9 cellular contexts compared by ENCODE assay signal in the genomic region with DNA sequence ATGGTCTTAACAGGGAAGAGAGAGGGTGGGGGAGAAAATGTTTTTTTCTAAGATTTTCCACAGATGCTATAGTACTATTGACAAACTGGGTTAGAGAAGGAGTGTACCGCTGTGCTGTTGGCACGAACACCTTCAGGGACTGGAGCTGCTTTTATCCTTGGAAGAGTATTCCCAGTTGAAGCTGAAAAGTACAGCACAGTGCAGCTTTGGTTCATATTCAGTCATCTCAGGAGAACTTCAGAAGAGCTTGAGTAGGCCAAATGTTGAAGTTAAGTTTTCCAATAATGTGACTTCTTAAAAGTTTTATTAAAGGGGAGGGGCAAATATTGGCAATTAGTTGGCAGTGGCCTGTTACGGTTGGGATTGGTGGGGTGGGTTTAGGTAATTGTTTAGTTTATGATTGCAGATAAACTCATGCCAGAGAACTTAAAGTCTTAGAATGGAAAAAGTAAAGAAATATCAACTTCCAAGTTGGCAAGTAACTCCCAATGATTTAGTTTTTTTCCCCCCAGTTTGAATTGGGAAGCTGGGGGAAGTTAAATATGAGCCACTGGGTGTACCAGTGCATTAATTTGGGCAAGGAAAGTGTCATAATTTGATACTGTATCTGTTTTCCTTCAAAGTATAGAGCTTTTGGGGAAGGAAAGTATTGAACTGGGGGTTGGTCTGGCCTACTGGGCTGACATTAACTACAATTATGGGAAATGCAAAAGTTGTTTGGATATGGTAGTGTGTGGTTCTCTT. TPM values are rescaled to one million over a fixed set of nuclear protein-coding genes. Genes with fewer than 3 reads are reported as not detected.
DNase-seq lines count a peak whose midpoint lies in the region; ATAC-seq and TF ChIP-seq lines count a peak whose summit lies in the region.
"Had no signal": no experiment of that assay in that cellular context is flagged by ENCODE, and none has a peak within 500 bp of the region (broad histone marks: within the 10 kb centered on the region; RNA-seq: fewer than 3 reads in every experiment).

No MANE protein-coding gene starts in this region.

- H3K4me3 ChIP-seq in AG04450 (ENCODE audit: low read depth, low read length) (peak overlapping the region; percentile 97), lower leg skin (ENCODE audit: low read depth, poor library complexity, severe bottlenecking) (peak overlapping the region; percentile 90)

- no peak for TF ChIP-seq POLR2A in lower leg skin (IDR thresholded peaks at IDR 0.05)

- no peak for TF ChIP-seq CTCF in AG04450 (IDR thresholded peaks at IDR 0.05; ENCODE audit: low read depth, low read length)
- TF ChIP-seq CTCF in lower leg skin (IDR thresholded peaks at IDR 0.05) = no peak

- intact Hi-C loops in lower leg skin (cut with DNase I; ENCODE audit: low total_unique reads) = no loop called here

- no peak for ATAC-seq in HG02642 (IDR thresholded peaks at IDR 0.05; ENCODE audit: poor library complexity, unreplicated experiment)
- ATAC-seq in GM21619 (IDR thresholded peaks at IDR 0.05; ENCODE audit: unreplicated experiment) = no peak
- ATAC-seq: left colon had no signal

- POLR2A ChIA-PET in AG04450 (lab: Yijun Ruan, JAX) = interaction anchor here (0.5 to 21.9 kb wide), 12 partner anchors 12 to 120 kb away, joined by 3 to 999 read pairs (median 3); a partner anchor contains a TSS

- H3K27ac ChIP-seq in AG04450 (ENCODE audit: low read depth, low read length) = peak overlapping the region; percentile 97

- no peaks in the 10 kb centered on the region for H3K27me3 ChIP-seq in AG04450 (ENCODE audit: control insufficient read depth, insufficient read depth, low read length)

- WGBS in lower leg skin, 2 donors = 0% methylated on average over 3 of the region's 3 CpGs

- no peak for DNase-seq in AG04450 (ENCODE audit: low read depth, low spot score)
- DNase-seq in HT1080 (ENCODE audit: low read depth) = peak; percentile 65
- DNase-seq in astrocyte of the hippocampus (ENCODE audit: low read depth, low spot score) = peak; percentile 67
- DNase-seq in lower leg skin (ENCODE audit: low spot score in 2 of 2) = no peak
- DNase-seq in activated CD8-positive, alpha-beta memory T cell treated with anti-CD3 and anti-CD28 coated beads, Interleukin-2, amount 50 U/mL, for 48 hours = no peak
- DNase-seq in MV-4-11 (lab: John Stamatoyannopoulos, UW) = no peak

- H3K9me3 ChIP-seq in AG04450 (ENCODE audit: control insufficient read depth, insufficient read depth, low read length) = no peaks in the 10 kb centered on the region; the same call in 1 of the 2 replicates

- CTCF ChIA-PET in AG04450 (lab: Charles Lee) = interaction anchor here (1.1 kb wide), 1 partner anchor 85 kb away, joined by 4 read pairs; no protein-coding TSS in a partner anchor

RNA-seq across cellular contexts. Expression of a gene that starts 2.9 kb away (rescaled TPM):
- polyA plus RNA-seq in AG04450 (2011; rRNA removed) = 1,149 and 1,465 TPM in 2 replicates
- 15,934 and 21,970 TPM in 2 replicates for polyA minus RNA-seq in AG04450 (2011; rRNA and poly(A)+ RNA removed)
- total RNA-seq in HT1080 (2014; rRNA removed; shearing (Covaris generic)) = 433 and 571 TPM in 2 replicates
- 14.7 and 23.6 TPM in 2 replicates for polyA plus RNA-seq in HT1080 (2015; cell fraction: cytosol; rRNA removed)
- polyA plus RNA-seq in HT1080 (2015; cell fraction: nucleus; rRNA removed) = 703 and 1,083 TPM in 2 replicates
- total RNA-seq in lower leg skin = over 10,000 TPM in 1 of 4 donors, 1,000 to 10,000 TPM in 3; 5,806 to 14,299 (median 7,416) TPM

RNA-seq across cellular contexts. Expression of a gene that starts 23.2 kb away (rescaled TPM):
- polyA plus RNA-seq in AG04450 (2011; rRNA removed) = 60.9 and 90.0 TPM in 2 replicates
- 55.8 and 101 TPM in 2 replicates for polyA minus RNA-seq in AG04450 (2011; rRNA and poly(A)+ RNA removed)
- 66.6 and 67.0 TPM in 2 replicates for total RNA-seq in HT1080 (2014; rRNA removed; shearing (Covaris generic))
- polyA plus RNA-seq in HT1080 (2015; cell fraction: cytosol; rRNA removed) = 50.5 and 57.6 TPM in 2 replicates
- polyA plus RNA-seq in HT1080 (2015; cell fraction: nucleus; rRNA removed) = 50.7 and 62.7 TPM in 2 replicates
- total RNA-seq in lower leg skin = 100 to 1,000 TPM in 1 of 4 donors, 10 to 100 TPM in 3; 73.1 to 103 (median 89.5) TPM

RNA-seq across cellular contexts. Expression of a gene that starts 56.5 kb away (rescaled TPM):
- polyA plus RNA-seq in AG04450 (2011; rRNA removed) = 25.3 and 49.2 TPM in 2 replicates
- 17.7 and 25.7 TPM in 2 replicates for polyA minus RNA-seq in AG04450 (2011; rRNA and poly(A)+ RNA removed)
- total RNA-seq in HT1080 (2014; rRNA removed; shearing (Covaris generic)) = 6.2 and 6.5 TPM in 2 replicates
- 157 and 158 TPM in 2 replicates for polyA plus RNA-seq in HT1080 (2015; cell fraction: cytosol; rRNA removed)
- 490 and 510 TPM in 2 replicates for polyA plus RNA-seq in HT1080 (2015; cell fraction: nucleus; rRNA removed)
- total RNA-seq in lower leg skin = 100 to 1,000 TPM in 2 of 4 donors, 10 to 100 TPM in 2; 71.9 to 113 (median 100) TPM

Comparison
In these comparisons a context has a peak if more than half of its experiments do, and no peak if none do; other contexts are left out.
1. DNase-seq: peak in HT1080 (single experiment) and astrocyte of the hippocampus (single experiment); none in AG04450 (single experiment), lower leg skin (0 of 2), activated CD8-positive, alpha-beta memory T cell treated with anti-CD3 and anti-CD28 coated beads, Interleukin-2, amount 50 U/mL, for 48 hours (single experiment) and MV-4-11 (single experiment).
2. RNA of a gene that starts 2.9 kb away (total RNA-seq): 5,806 to 14,299 TPM in lower leg skin; 433 to 571 TPM in HT1080; every median in the first group is over 10 times any median in the second.